Comparison of ENCODE assay signal across 8 cellular contexts in the genomic region with DNA sequence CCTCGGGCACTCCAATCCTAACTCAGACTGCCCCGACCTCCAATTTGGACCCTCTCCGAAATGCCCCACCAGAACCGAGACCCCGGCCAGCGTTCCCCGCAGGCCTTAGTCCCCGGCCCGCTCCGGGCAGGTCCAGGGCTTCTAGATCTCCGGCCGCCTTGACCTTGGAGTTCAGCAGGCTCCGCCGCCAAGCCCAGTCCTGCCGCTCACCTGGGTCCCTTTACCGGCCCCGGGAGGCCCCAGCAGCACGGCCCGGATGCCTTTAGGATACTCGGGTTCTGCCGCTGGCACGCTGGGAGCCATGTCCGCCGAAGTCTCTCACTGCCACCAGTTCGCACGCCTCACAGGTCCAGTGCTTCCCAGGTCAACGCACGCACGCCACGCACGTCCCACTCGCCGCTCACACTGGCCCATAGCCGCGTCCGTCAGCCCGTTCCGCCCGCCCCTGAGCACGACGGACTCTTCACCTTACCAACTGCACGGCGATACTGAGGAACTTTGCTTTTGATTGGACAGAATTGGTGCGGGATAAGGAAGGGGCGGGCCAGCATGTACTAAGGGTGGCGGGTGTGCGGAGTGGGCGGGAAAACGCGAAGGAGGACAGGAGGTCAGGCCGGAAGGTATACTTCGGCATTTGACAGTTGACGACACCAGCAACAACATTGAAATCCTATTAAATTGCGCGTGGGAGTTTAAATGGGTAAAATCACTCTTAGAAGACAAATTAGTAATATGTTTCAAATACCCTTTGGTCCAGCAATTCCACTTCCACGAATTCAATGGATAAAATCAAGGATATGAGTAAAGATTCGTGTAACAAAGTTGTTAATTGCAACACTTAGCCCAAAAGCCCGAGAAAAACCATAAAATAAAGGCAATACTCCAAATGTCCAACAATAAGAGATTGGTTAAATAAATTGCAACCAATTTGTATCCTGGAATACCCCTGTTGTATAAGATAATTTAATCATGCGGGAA. TPM values are rescaled to one million over a fixed set of nuclear protein-coding genes. Genes with fewer than 3 reads are reported as not detected.
DNase-seq lines count a peak whose midpoint lies in the region; ATAC-seq and TF ChIP-seq lines count a peak whose summit lies in the region.

A gene (minus strand): TSS at position 358 of the 978 bp plus-strand sequence. CDS start 55 bp downstream, at position 303.

- DNase-seq in AG10803 (ENCODE audit: low read depth), result peak; percentile 98
- peak; percentile 96 for DNase-seq in NCI-H460 (ENCODE audit: extremely low read depth, low read depth)
- peak; percentile 91 for DNase-seq in activated CD4-positive, CD25-positive, alpha-beta regulatory T cell treated with anti-CD3 and anti-CD28 coated beads, Interleukin-2, amount 50 U/mL, for 72 hours
- DNase-seq in cerebellar nuclear complex (lab: John Stamatoyannopoulos, UW), result peak; percentile 94 to 98
- peak; percentile 99 for DNase-seq in islet precursor cell
- peak; percentile 87 to 93 (median 91) for DNase-seq in stimulated activated CD4-positive, alpha-beta T cell treated with anti-CD3 and anti-CD28 coated beads, Interleukin-12 subunit alpha, Interleukin-12 subunit beta, amount 100 ng/mL, for 48 hours (ENCODE audit: low read depth in 2 of 3, low spot score in 1 of 3)

- peak; percentile 98 for ATAC-seq in GM19043 (IDR thresholded peaks at IDR 0.05; ENCODE audit: low read depth, unreplicated experiment)
- ATAC-seq in HG03378 (IDR thresholded peaks at IDR 0.05; ENCODE audit: unreplicated experiment), result peak; percentile 96

- H3K4me3 ChIP-seq in AG10803 (ENCODE audit: low read length), result peak within 1 kb of the TSS; percentile 93

- no peak for TF ChIP-seq CTCF in AG10803 (conservative IDR thresholded peaks at IDR 0.05; ENCODE audit: low read length)

RNA-seq across cellular contexts. Expression of the gene that starts here (rescaled TPM):
- 204 and 212 TPM in 2 replicates for total RNA-seq in NCI-H460 (2014; rRNA removed; shearing (Covaris generic))
- polyA plus RNA-seq in NCI-H460 (2014; cell fraction: nucleus; rRNA removed), result 210 and 308 TPM in 2 replicates

Comparison
In these comparisons a context has a peak if more than half of its experiments do, and no peak if none do; other contexts are left out.
1. Peak in every context shown above with its lines: DNase-seq, ATAC-seq and H3K4me3 ChIP-seq.